20 cellular contexts compared by ENCODE assay signal in the genomic region with DNA sequence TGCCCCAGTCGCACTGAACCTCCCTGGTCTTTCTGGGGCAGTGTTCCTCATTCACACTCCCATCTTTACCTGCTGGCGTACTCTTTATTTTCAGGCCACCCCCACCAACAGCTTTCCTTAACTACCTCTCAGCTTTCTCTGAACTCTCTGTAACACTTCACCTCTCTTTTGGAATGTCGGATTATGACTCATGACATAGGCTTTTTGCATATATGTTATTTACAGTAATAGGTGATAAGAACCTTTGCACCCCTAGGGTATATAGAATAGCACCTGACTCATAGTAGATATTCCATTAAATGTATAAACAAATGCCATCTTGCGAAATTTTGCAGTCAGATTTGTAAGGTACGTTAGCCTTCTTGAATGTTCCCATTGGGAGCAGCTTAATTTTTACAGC. TPM values are rescaled to one million over a fixed set of nuclear protein-coding genes. Genes with fewer than 3 reads are reported as not detected.
DNase-seq lines count a peak whose midpoint lies in the region; ATAC-seq, FAIRE-seq and TF ChIP-seq lines count a peak whose summit lies in the region.
"Had no signal": no experiment of that assay in that cellular context is flagged by ENCODE, and none has a peak within 500 bp of the region (broad histone marks: within the 10 kb centered on the region; RNA-seq: fewer than 3 reads in every experiment).

No MANE protein-coding gene starts in this region.

- no peak overlapping the region for H3K4me3 Mint-ChIP-seq in activated T-helper 1 cell treated with anti-CD3 and anti-CD28 coated beads, Interleukin-12 subunit alpha, Interleukin-12 subunit beta, Interleukin-2, Interleukin-4 antibody, amounts not matched to agents 30 ng/mL and 10 ng/mL and 1 ng/mL, durations not matched to agents 14 hours and 24 hours and 36 hours
- H3K4me3 Mint-ChIP-seq: activated naive CD4-positive, alpha-beta T cell treated with anti-CD3 and anti-CD28 coated beads, Interleukin-2, amount 50 U/mL, for 24 hours; T-cell had no signal

- FAIRE-seq in HepG2 (lab: Jason Lieb, UNC) (no peak), keratinocyte (lab: Jason Lieb, UNC) (peak; percentile 87)

- H3K79me2 ChIP-seq in HepG2 (ENCODE audit: insufficient read depth, low read length), result no peaks in the 10 kb centered on the region
- no peaks in the 10 kb centered on the region for H3K79me2 ChIP-seq in keratinocyte (ENCODE audit: control insufficient read depth, insufficient read depth, low read length)

- no TSS peak for BruUV-seq in HepG2 (replicated peaks; lab: Mats Ljungman, UMichigan)

- 15% methylated on average over 5 of the region's 5 CpGs for WGBS in HepG2 (ENCODE audit: low lambda C conversion rate)
- 80% methylated on average over 5 of the region's 5 CpGs for WGBS in right lobe of liver (ENCODE audit: insufficient coverage, low coverage, low lambda C conversion rate, missing lambda C conversion rate)

- TF ChIP-seq EP300 in HepG2 (IDR thresholded peaks at IDR 0.05; ENCODE audit: low read depth in 2 of 2, low read length in 2 of 2), result no peak
- no peak for TF ChIP-seq EP300 in HepG2 (CRISPR knock-in tag; IDR thresholded peaks at IDR 0.05; ENCODE audit: borderline replicate concordance)

- in situ Hi-C loops in HepG2 (cut with HindIII; ENCODE audit: extremely low pct_ligation_motif_present, low pct_unique_long_range_greater_than_20kb) (no loop called here), GM13976 (cut with MboI; ENCODE audit: low sequenced_read_pairs, unreplicated experiment) (no loop called here)

- no peak overlapping the region for H2AFZ ChIP-seq in HepG2 (ENCODE audit: low read length)
- no peak overlapping the region for H2AFZ ChIP-seq in keratinocyte (ENCODE audit: control insufficient read depth, low read length)

- TF ChIP-seq POLR2A in HepG2 (IDR thresholded peaks at IDR 0.05; ENCODE audit: insufficient read depth in 1 of 2, low read depth in 2 of 2, low read length in 2 of 2), result no peak
- no peak for TF ChIP-seq POLR2A in right lobe of liver (IDR thresholded peaks at IDR 0.05)

- ATAC-seq in HepG2 (peak; percentile 58), right lobe of liver (no peak), RWPE2 (ENCODE audit: low read depth) (peak; percentile 98)
- no peak for ATAC-seq in activated naive CD4-positive, alpha-beta T cell treated with anti-CD3 and anti-CD28 coated beads, Interleukin-2, amount 50 U/mL, for 72 hours
- ATAC-seq: heart right ventricle, Right ventricle myocardium inferior, T-cell had no signal

- POLR2A ChIA-PET in HepG2 (lab: Yijun Ruan, JAX), result no interaction called here

- H3K36me3 Mint-ChIP-seq in activated naive CD4-positive, alpha-beta T cell treated with anti-CD3 and anti-CD28 coated beads, Interleukin-2, amount 50 U/mL, for 72 hours, result no peaks in the 10 kb centered on the region
- no peaks in the 10 kb centered on the region for H3K36me3 Mint-ChIP-seq in activated T-helper 1 cell treated with anti-CD3 and anti-CD28 coated beads, Interleukin-12 subunit alpha, Interleukin-12 subunit beta, Interleukin-2, Interleukin-4 antibody, amounts not matched to agents 30 ng/mL and 10 ng/mL and 1 ng/mL, durations not matched to agents 14 hours and 24 hours and 36 hours (ENCODE audit: low read depth)
- H3K36me3 Mint-ChIP-seq: activated naive CD4-positive, alpha-beta T cell treated with anti-CD3 and anti-CD28 coated beads, Interleukin-2, amount 50 U/mL, for 24 hours; T-cell had no signal

- intact Hi-C loops in HepG2 (cut with micrococcal nuclease; ENCODE audit: unreplicated experiment), result no loop called here
- intact Hi-C loops in right lobe of liver (cut with DNase I), result no loop called here
- intact Hi-C loops in activated T-helper 1 cell treated with anti-CD3 and anti-CD28 coated beads, Interleukin-12 subunit alpha, Interleukin-12 subunit beta, Interleukin-2, Interleukin-4 antibody, amounts not matched to agents 30 ng/mL and 10 ng/mL and 1 ng/mL, durations not matched to agents 14 hours and 24 hours and 36 hours (cut with micrococcal nuclease), result no loop called here

- peak; percentile 59 for DNase-seq in HepG2 (ENCODE audit: low spot score)
- no peak for DNase-seq in right lobe of liver
- DNase-seq in RWPE2 (ENCODE audit: low spot score), result no peak
- DNase-seq in keratinocyte (ENCODE audit: low read depth, low spot score), result peak; percentile 76
- no peak for DNase-seq in GM13976 (ENCODE audit: low spot score)
- no peak for DNase-seq in activated naive CD4-positive, alpha-beta T cell treated with anti-CD3 and anti-CD28 coated beads, Interleukin-2, amount 50 U/mL, for 72 hours (ENCODE audit: low spot score in 2 of 2)
- DNase-seq in activated T-helper 1 cell treated with anti-CD3 and anti-CD28 coated beads, Interleukin-12 subunit alpha, Interleukin-12 subunit beta, Interleukin-2, Interleukin-4 antibody, amounts not matched to agents 30 ng/mL and 10 ng/mL and 1 ng/mL, durations not matched to agents 14 hours and 24 hours and 36 hours (ENCODE audit: low spot score), result no peak
- DNase-seq in Ammon's horn (ENCODE audit: low spot score), result no peak
- DNase-seq: activated CD4-positive, alpha-beta T cell treated with anti-CD3 and anti-CD28 coated beads for 4 hours; heart right ventricle; NCI-H1436; NCI-H526; retina; stimulated activated CD4-positive, alpha-beta T cell treated with anti-CD3 and anti-CD28 coated beads, Interleukin-12 subunit alpha, Interleukin-12 subunit beta, amount 100 ng/mL, for 4 hours; T-cell had no signal

- no peak overlapping the region for H3K27ac ChIP-seq in HepG2 (ENCODE audit: extremely low read length, insufficient read depth, low read length)
- H3K27ac ChIP-seq in right lobe of liver, result no peak overlapping the region
- no peak overlapping the region for H3K27ac ChIP-seq in RWPE2 (ENCODE audit: poor library complexity, severe bottlenecking)
- peak overlapping the region; percentile 30 for H3K27ac ChIP-seq in keratinocyte (ENCODE audit: control insufficient read depth, insufficient read depth, low read length)
- H3K27ac ChIP-seq: C4-2B, heart right ventricle had no signal

- no peak for TF ChIP-seq RAD21 in HepG2 (CRISPR knock-in tag; IDR thresholded peaks at IDR 0.05)

- no peak overlapping the region for H3K4me2 ChIP-seq in HepG2 (ENCODE audit: low read depth, low read length)
- H3K4me2 ChIP-seq in keratinocyte (ENCODE audit: control insufficient read depth, extremely low read depth, insufficient read depth, low read depth, low read length), result peak overlapping the region; percentile 62

- H3K27me3 ChIP-seq in HepG2 (ENCODE audit: control insufficient read depth in 1 of 2, insufficient read depth in 2 of 2, low read length in 2 of 2) (no peaks in the 10 kb centered on the region), right lobe of liver (no peaks in the 10 kb centered on the region), RWPE2 (ENCODE audit: insufficient read depth, poor library complexity, severe bottlenecking) (no peaks in the 10 kb centered on the region), keratinocyte (ENCODE audit: control insufficient read depth, extremely low read depth, insufficient read depth, low read length) (no peaks in the 10 kb centered on the region)

- H3K36me3 ChIP-seq in HepG2 (replicated peaks in 1 of 2; ENCODE audit: control insufficient read depth in 1 of 2, insufficient read depth in 2 of 2, low read length in 2 of 2) (no peaks in the 10 kb centered on the region), right lobe of liver (no peaks in the 10 kb centered on the region), RWPE2 (ENCODE audit: low read depth) (no peaks in the 10 kb centered on the region), keratinocyte (ENCODE audit: control insufficient read depth in 2 of 2, extremely low read depth in 1 of 2, insufficient read depth in 2 of 2, low read length in 2 of 2) (no peaks in the 10 kb centered on the region)
- H3K36me3 ChIP-seq: HAP-1, heart right ventricle had no signal

- no peak overlapping the region for H3K9ac ChIP-seq in HepG2 (ENCODE audit: insufficient read depth, low read depth, low read length)
- no peak overlapping the region for H3K9ac ChIP-seq in keratinocyte (ENCODE audit: control insufficient read depth, extremely low read depth, insufficient read depth, low read length)

- no peak overlapping the region for H3K27ac Mint-ChIP-seq in activated naive CD4-positive, alpha-beta T cell treated with anti-CD3 and anti-CD28 coated beads, Interleukin-2, amount 50 U/mL, for 72 hours
- no peak overlapping the region for H3K27ac Mint-ChIP-seq in activated T-helper 1 cell treated with anti-CD3 and anti-CD28 coated beads, Interleukin-12 subunit alpha, Interleukin-12 subunit beta, Interleukin-2, Interleukin-4 antibody, amounts not matched to agents 30 ng/mL and 10 ng/mL and 1 ng/mL, durations not matched to agents 14 hours and 24 hours and 36 hours
- H3K27ac Mint-ChIP-seq: activated naive CD4-positive, alpha-beta T cell treated with anti-CD3 and anti-CD28 coated beads, Interleukin-2, amount 50 U/mL, for 24 hours; T-cell had no signal

- dilution Hi-C loops in keratinocyte (cut with MboI; ENCODE audit: extremely low pct_ligation_motif_present, low sequenced_read_pairs), result no loop called here

- no peaks in the 10 kb centered on the region for H3K9me1 ChIP-seq in keratinocyte (ENCODE audit: control insufficient read depth, extremely low read depth, insufficient read depth, low read length)

- H3K9me3 Mint-ChIP-seq in activated naive CD4-positive, alpha-beta T cell treated with anti-CD3 and anti-CD28 coated beads, Interleukin-2, amount 50 U/mL, for 72 hours, result no peaks in the 10 kb centered on the region
- no peaks in the 10 kb centered on the region for H3K9me3 Mint-ChIP-seq in activated T-helper 1 cell treated with anti-CD3 and anti-CD28 coated beads, Interleukin-12 subunit alpha, Interleukin-12 subunit beta, Interleukin-2, Interleukin-4 antibody, amounts not matched to agents 30 ng/mL and 10 ng/mL and 1 ng/mL, durations not matched to agents 14 hours and 24 hours and 36 hours
- H3K9me3 Mint-ChIP-seq: activated naive CD4-positive, alpha-beta T cell treated with anti-CD3 and anti-CD28 coated beads, Interleukin-2, amount 50 U/mL, for 24 hours; T-cell had no signal

- H3K4me3 ChIP-seq in HepG2 (replicated peaks in 1 of 3; ENCODE audit: insufficient read depth in 1 of 3, low read depth in 2 of 3, low read length in 3 of 3) (no peak overlapping the region), right lobe of liver (no peak overlapping the region), RWPE2 (ENCODE audit: severe bottlenecking) (no peak overlapping the region), keratinocyte (ENCODE audit: control insufficient read depth in 2 of 3, extremely low read depth in 1 of 3, insufficient read depth in 2 of 3, low read depth in 1 of 3, low read length in 3 of 3) (no peak overlapping the region)
- H3K4me3 ChIP-seq: HAP-1, heart right ventricle, lung had no signal

- CTCF ChIA-PET in HepG2 (lab: Yijun Ruan, JAX; ENCODE audit: low intra/inter-chr PET ratio, low total read pairs), result no interaction called here

- H4K20me1 ChIP-seq in HepG2 (ENCODE audit: insufficient read depth, low read length) (no peaks in the 10 kb centered on the region), keratinocyte (ENCODE audit: control insufficient read depth, extremely low read depth, insufficient read depth, low read length) (no peaks in the 10 kb centered on the region)

- H3K4me1 Mint-ChIP-seq in activated T-helper 1 cell treated with anti-CD3 and anti-CD28 coated beads, Interleukin-12 subunit alpha, Interleukin-12 subunit beta, Interleukin-2, Interleukin-4 antibody, amounts not matched to agents 30 ng/mL and 10 ng/mL and 1 ng/mL, durations not matched to agents 14 hours and 24 hours and 36 hours (ENCODE audit: low read depth), result no peaks in the 10 kb centered on the region
- H3K4me1 Mint-ChIP-seq: activated naive CD4-positive, alpha-beta T cell treated with anti-CD3 and anti-CD28 coated beads, Interleukin-2, amount 50 U/mL, for 24 hours; T-cell had no signal

- H3K9me3 ChIP-seq in HepG2 (ENCODE audit: low read length), result no peaks in the 10 kb centered on the region
- no peaks in the 10 kb centered on the region for H3K9me3 ChIP-seq in right lobe of liver
- no peaks in the 10 kb centered on the region for H3K9me3 ChIP-seq in RWPE2 (ENCODE audit: severe bottlenecking)
- no peaks in the 10 kb centered on the region for H3K9me3 ChIP-seq in keratinocyte (ENCODE audit: control insufficient read depth, low read depth, low read length)
- H3K9me3 ChIP-seq: HAP-1, heart right ventricle had no signal

- no peak for TF ChIP-seq CTCF in HepG2 (CRISPR knock-in tag; IDR thresholded peaks at IDR 0.05)
- TF ChIP-seq CTCF in right lobe of liver (IDR thresholded peaks at IDR 0.05), result no peak
- no peak for TF ChIP-seq CTCF in RWPE2 (IDR thresholded peaks at IDR 0.05; ENCODE audit: poor library complexity, severe bottlenecking)
- TF ChIP-seq CTCF in keratinocyte (optimal IDR thresholded peaks at IDR 0.05 in 1 of 3, IDR thresholded peaks at IDR 0.05 in 1 of 3, conservative IDR thresholded peaks at IDR 0.05 in 1 of 3; ENCODE audit: extremely low read depth in 1 of 3, insufficient read depth in 2 of 3, low read length in 3 of 3), result no peak
- no peak for TF ChIP-seq CTCF in GM13976 (IDR thresholded peaks at IDR 0.05; ENCODE audit: borderline replicate concordance, control extremely low read depth, extremely low read depth, insufficient read depth, missing control alignments)

- H3K4me1 ChIP-seq in HepG2 (ENCODE audit: insufficient read depth, low read length) (peaks cover 11% of the 10 kb centered on the region; the same call in 1 of the 2 replicates), right lobe of liver (no peaks in the 10 kb centered on the region), RWPE2 (ENCODE audit: insufficient read depth, poor library complexity, severe bottlenecking) (peaks cover 12% of the 10 kb centered on the region), keratinocyte (ENCODE audit: control insufficient read depth, extremely low read depth, insufficient read depth, low read length) (peaks cover 14% of the 10 kb centered on the region)
- H3K4me1 ChIP-seq: HAP-1, heart right ventricle had no signal

- H3K27me3 Mint-ChIP-seq in activated T-helper 1 cell treated with anti-CD3 and anti-CD28 coated beads, Interleukin-12 subunit alpha, Interleukin-12 subunit beta, Interleukin-2, Interleukin-4 antibody, amounts not matched to agents 30 ng/mL and 10 ng/mL and 1 ng/mL, durations not matched to agents 14 hours and 24 hours and 36 hours (ENCODE audit: insufficient read depth), result peaks cover 25% of the 10 kb centered on the region

RNA-seq across cellular contexts. Expression of a gene that starts 52.9 kb away (rescaled TPM):
- total RNA-seq in HepG2 (2016; rRNA removed; fragmentation: Illumina TruSeq; extraction: Trizol) (38.8 and 63.5 TPM in 2 replicates), right lobe of liver (10 to 100 TPM in 4 of 6 experiments, 1 to 10 TPM in 2; 7.3 to 14.7 (median 11.2) TPM)
- total RNA-seq in HepG2 (2016; cell fraction: cytosol; rRNA removed; fragmentation: Illumina TruSeq; extraction: Trizol; ENCODE audit: low read depth), result 1.1 and 2.4 TPM in 2 replicates
- total RNA-seq in HepG2 (2016; cell fraction: insoluble cytoplasmic fraction; rRNA removed; fragmentation: Illumina TruSeq; extraction: Trizol), result 40.3 and 58.9 TPM in 2 replicates
- 5.6 and 8.3 TPM in 2 replicates for total RNA-seq in HepG2 (2016; cell fraction: membrane; rRNA removed; fragmentation: Illumina TruSeq; extraction: Trizol)
- total RNA-seq in HepG2 (2016; cell fraction: nucleus; rRNA removed; fragmentation: Illumina TruSeq; extraction: Trizol), result 35.4 TPM in 2 replicates
- polyA plus RNA-seq in HepG2 (2011; rRNA removed) (11.8 and 14.6 TPM in 2 replicates), keratinocyte (10.2 to 13.3 TPM (median 11.1 TPM) in 3 replicates)
- polyA plus RNA-seq in HepG2 (2011; cell fraction: cytosol; rRNA removed), result 5.4 and 7.9 TPM in 2 replicates
- 13.5 and 15.5 TPM in 2 replicates for polyA plus RNA-seq in HepG2 (2011; cell fraction: nucleus; rRNA removed)
- polyA plus RNA-seq in HepG2 (2012), result 9.6 and 15.3 TPM in 2 replicates
- 0.28 and 0.40 TPM in 2 replicates for polyA plus RNA-seq in HepG2 (2016; cell fraction: cytosol; fragmentation: Illumina TruSeq; extraction: Trizol; ENCODE audit: low read depth)
- polyA plus RNA-seq in HepG2 (2016; cell fraction: insoluble cytoplasmic fraction; fragmentation: Illumina TruSeq; extraction: Trizol; ENCODE audit: low read depth), result 20.4 and 22.1 TPM in 2 replicates
- polyA plus RNA-seq in HepG2 (2016; cell fraction: membrane; fragmentation: Illumina TruSeq; extraction: Trizol; ENCODE audit: low read depth), result 2.0 and 2.5 TPM in 2 replicates
- 33.9 and 37.6 TPM in 2 replicates for polyA plus RNA-seq in HepG2 (2016; cell fraction: nucleus; fragmentation: Illumina TruSeq; extraction: Trizol; ENCODE audit: insufficient read depth, low read depth)
- polyA minus RNA-seq in HepG2 (2011; rRNA and poly(A)+ RNA removed; ENCODE audit: low replicate concordance), result 25.7 and 34.6 TPM in 2 replicates
- 17.3 and 18.2 TPM in 2 replicates for polyA minus RNA-seq in HepG2 (2011; cell fraction: cytosol; rRNA and poly(A)+ RNA removed)
- polyA minus RNA-seq in HepG2 (2011; cell fraction: nucleus; rRNA and poly(A)+ RNA removed), result 30.4 and 37.5 TPM in 2 replicates
- polyA plus RNA-seq in keratinocyte (2011; ENCODE audit: low read depth), result 20.6 TPM
- 3.3 and 8.8 TPM in 2 replicates for polyA plus RNA-seq in keratinocyte (2011; cell fraction: cytosol; rRNA removed)
- 14.7 and 26.8 TPM in 2 replicates for polyA plus RNA-seq in keratinocyte (2011; cell fraction: nucleus; rRNA removed)
- 6.3 and 7.6 TPM in 2 replicates for polyA plus RNA-seq in keratinocyte (2012; ENCODE audit: low replicate concordance)
- 5.2 to 22.6 TPM (median 17.2 TPM) in 3 replicates for polyA minus RNA-seq in keratinocyte
- 10.0 TPM for polyA minus RNA-seq in keratinocyte (2011; cell fraction: cytosol; rRNA and poly(A)+ RNA removed)
- polyA minus RNA-seq in keratinocyte (2011; cell fraction: nucleus; rRNA and poly(A)+ RNA removed), result 12.7 and 22.7 TPM in 2 replicates
- total RNA-seq in activated naive CD4-positive, alpha-beta T cell treated with anti-CD3 and anti-CD28 coated beads, Interleukin-2, amount 50 U/mL, for 72 hours, result 10 to 100 TPM; 12.4 to 15.5 TPM
- 33.6 and 35.9 TPM in 2 replicates for total RNA-seq in activated T-helper 1 cell treated with anti-CD3 and anti-CD28 coated beads, Interleukin-12 subunit alpha, Interleukin-12 subunit beta, Interleukin-2, Interleukin-4 antibody, amounts not matched to agents 30 ng/mL and 10 ng/mL and 1 ng/mL, durations not matched to agents 14 hours and 24 hours and 36 hours

Comparison
In these comparisons a context has a peak if more than half of its experiments do, and no peak if none do; other contexts are left out.
1. ATAC-seq: peak in HepG2 (single experiment) and RWPE2 (single experiment); none in right lobe of liver (0 of 4) and activated naive CD4-positive, alpha-beta T cell treated with anti-CD3 and anti-CD28 coated beads, Interleukin-2, amount 50 U/mL, for 72 hours (0 of 2).
2. DNase-seq: peak in HepG2 (single experiment) and keratinocyte (single experiment); none in right lobe of liver (0 of 3), RWPE2 (single experiment), GM13976 (single experiment), activated naive CD4-positive, alpha-beta T cell treated with anti-CD3 and anti-CD28 coated beads, Interleukin-2, amount 50 U/mL, for 72 hours (0 of 2), activated T-helper 1 cell treated with anti-CD3 and anti-CD28 coated beads, Interleukin-12 subunit alpha, Interleukin-12 subunit beta, Interleukin-2, Interleukin-4 antibody, amounts not matched to agents 30 ng/mL and 10 ng/mL and 1 ng/mL, durations not matched to agents 14 hours and 24 hours and 36 hours (single experiment) and Ammon's horn (single experiment).